ENCODE assay signal across 9 cellular contexts in the genomic region with DNA sequence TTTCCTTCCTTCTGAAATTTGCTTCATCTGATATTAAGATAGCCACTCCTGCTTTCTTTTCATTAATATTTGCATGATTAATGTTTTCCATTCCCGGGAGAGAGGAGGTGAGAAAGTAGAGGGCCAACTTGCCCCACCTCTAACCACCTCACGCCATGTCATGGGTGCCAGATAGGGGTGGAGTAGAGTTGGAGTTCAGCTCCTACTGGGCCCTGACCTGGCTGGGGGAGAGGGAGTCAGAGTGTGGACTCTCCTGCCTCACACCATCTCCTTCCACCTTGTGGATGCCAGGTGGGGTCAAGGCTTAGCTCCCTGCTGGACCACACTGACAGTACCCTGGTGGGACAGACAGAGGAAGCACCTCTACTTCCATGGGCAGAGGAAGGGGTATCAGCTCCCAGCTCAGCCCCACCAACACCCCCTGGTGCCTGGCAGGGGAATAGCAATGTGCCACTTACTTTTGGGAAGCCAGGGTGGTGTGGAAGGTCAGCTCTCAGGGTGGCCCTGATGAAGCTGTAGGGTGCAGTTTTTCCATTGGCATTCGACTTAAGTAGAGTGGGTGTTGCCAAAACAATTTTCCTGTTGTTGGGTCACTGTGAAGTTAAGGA. TPM values are rescaled to one million over a fixed set of nuclear protein-coding genes. Genes with fewer than 3 reads are reported as not detected.
DNase-seq lines count a peak whose midpoint lies in the region; ATAC-seq and TF ChIP-seq lines count a peak whose summit lies in the region.
"Had no signal": no experiment of that assay in that cellular context is flagged by ENCODE, and none has a peak within 500 bp of the region (broad histone marks: within the 10 kb centered on the region; RNA-seq: fewer than 3 reads in every experiment).

No MANE protein-coding gene starts in this region.

- peaks cover 10% of the 10 kb centered on the region; the same call in 1 of the 2 replicates for H3K9me3 ChIP-seq in SK-N-SH

- H3K36me3 ChIP-seq in SK-N-SH (replicated peaks in 1 of 2; ENCODE audit: control insufficient read depth in 1 of 2, insufficient read depth in 2 of 2, low read length in 1 of 2), result peaks cover 11% of the 10 kb centered on the region in 2 experiments

- CTCF ChIA-PET in SK-N-SH (lab: Yijun Ruan, JAX), result interaction anchor here (0.6 to 6.4 kb wide), 6 partner anchors 14 to 1088 kb away, joined by 3 to 44 read pairs (median 4); no protein-coding TSS in a partner anchor

- H3K27ac Mint-ChIP-seq in endothelial cell (ENCODE audit: unreplicated experiment), result no peak overlapping the region

- no peak overlapping the region for H2AFZ ChIP-seq in SK-N-SH (ENCODE audit: low read depth)

- POLR2A ChIA-PET in SK-N-SH (lab: Yijun Ruan, JAX), result no interaction called here

- H3K27me3 ChIP-seq in SK-N-SH (ENCODE audit: insufficient read depth), result no peaks in the 10 kb centered on the region

- DNase-seq in SK-N-SH (peak; percentile 57), T-helper 9 cell (peak; percentile 38), endothelial cell (ENCODE audit: low spot score) (peak; percentile 29), H4 (ENCODE audit: low spot score) (no peak), NCI-H510A (lab: John Stamatoyannopoulos, UW) (no peak), NCI-H1105 (lab: John Stamatoyannopoulos, UW) (no peak)
- DNase-seq in stimulated activated CD4-positive, alpha-beta T cell treated with anti-CD3 and anti-CD28 coated beads, TNF-alpha, amount 100 ng/mL, for 48 hours (ENCODE audit: low read depth in 3 of 3), result peak in 2 of 3 donors; percentile 21 to 43

- WGBS in SK-N-SH (ENCODE audit: low lambda C conversion rate), result 78% methylated on average over 3 of the region's 3 CpGs

- ATAC-seq in SK-N-SH treated with all-trans-retinoic acid at 6 μM for 48 hours, result no peak; the same call in 2 of the 3 replicates

- peaks cover 5% of the 10 kb centered on the region for H3K4me1 Mint-ChIP-seq in endothelial cell (ENCODE audit: unreplicated experiment)

- H3K36me3 Mint-ChIP-seq in endothelial cell (ENCODE audit: low read depth, unreplicated experiment), result peaks cover 23% of the 10 kb centered on the region

- peaks cover 2% of the 10 kb centered on the region for H3K27me3 Mint-ChIP-seq in endothelial cell (ENCODE audit: unreplicated experiment)

- TF ChIP-seq CTCF in SK-N-SH (IDR thresholded peaks at IDR 0.05) (peak; percentile 41), endothelial cell (IDR thresholded peaks at IDR 0.05; ENCODE audit: unreplicated experiment) (peak; percentile 58)

- H3K9ac ChIP-seq in SK-N-SH, result no peak overlapping the region

- H3K4me2 ChIP-seq in SK-N-SH, result no peak overlapping the region

- H3K4me1 ChIP-seq in SK-N-SH (ENCODE audit: control insufficient read depth in 1 of 2, insufficient read depth in 2 of 2, low read depth in 1 of 2, low read length in 1 of 2), result no peaks in the 10 kb centered on the region

- H3K79me2 ChIP-seq in SK-N-SH (ENCODE audit: insufficient read depth), result peaks cover 13% of the 10 kb centered on the region; the same call in 1 of the 2 replicates

- H3K4me3 ChIP-seq in SK-N-SH (ENCODE audit: low read depth in 2 of 2, low read length in 1 of 2), result no peak overlapping the region

- H3K9me3 Mint-ChIP-seq in endothelial cell (ENCODE audit: unreplicated experiment), result no peaks in the 10 kb centered on the region

- H4K20me1 ChIP-seq in SK-N-SH (ENCODE audit: insufficient read depth), result no peaks in the 10 kb centered on the region

- H3K27ac ChIP-seq in SK-N-SH (ENCODE audit: low read depth in 2 of 2, low read length in 1 of 2), result no peak overlapping the region

- no peak for TF ChIP-seq EP300 in SK-N-SH (IDR thresholded peaks at IDR 0.05; ENCODE audit: borderline replicate concordance in 1 of 2, low read depth in 1 of 2, low read length in 1 of 2)

- no peaks in the 10 kb centered on the region for H3K9me2 ChIP-seq in SK-N-SH

- no peak for TF ChIP-seq RAD21 in SK-N-SH (IDR thresholded peaks at IDR 0.05; ENCODE audit: low read length)

- H3F3A ChIP-seq in SK-N-SH (replicated peaks; ENCODE audit: insufficient read depth), result no peaks in the 10 kb centered on the region

- H3K4me3 Mint-ChIP-seq in endothelial cell (ENCODE audit: unreplicated experiment), result peak overlapping the region; percentile 16

TF ChIP-seq in SK-N-SH, 30 proteins besides CTCF, POLR2A, EP300 and RAD21:
- no peak for TF ChIP-seq RCOR1 (IDR thresholded peaks at IDR 0.05; ENCODE audit: low read length)
- TF ChIP-seq FOSL2 (IDR thresholded peaks at IDR 0.05; ENCODE audit: borderline replicate concordance, low read depth), result no peak
- TF ChIP-seq RFX5 (IDR thresholded peaks at IDR 0.05; ENCODE audit: low read length), result no peak
- no peak for TF ChIP-seq YY1 (IDR thresholded peaks at IDR 0.05; ENCODE audit: low read depth)
- TF ChIP-seq TEAD4 (IDR thresholded peaks at IDR 0.05; ENCODE audit: borderline replicate concordance, insufficient read depth), result no peak
- TF ChIP-seq EZH2phosphoT487 (IDR thresholded peaks at IDR 0.05; ENCODE audit: borderline replicate concordance, low read depth), result no peak
- TF ChIP-seq TAF1 (IDR thresholded peaks at IDR 0.05; ENCODE audit: borderline replicate concordance, low read depth, low read length), result no peak
- TF ChIP-seq ELF1 (IDR thresholded peaks at IDR 0.05), result no peak
- no peak for TF ChIP-seq POLR2AphosphoS5 (IDR thresholded peaks at IDR 0.05; ENCODE audit: low read depth, low read length)

TF ChIP-seq in SK-N-SH treated with all-trans-retinoic acid at 6 μM for 48 hours, 23 proteins besides CTCF, POLR2A, EP300 and RAD21 (continues in another document):
- TF ChIP-seq, protein P1, sequence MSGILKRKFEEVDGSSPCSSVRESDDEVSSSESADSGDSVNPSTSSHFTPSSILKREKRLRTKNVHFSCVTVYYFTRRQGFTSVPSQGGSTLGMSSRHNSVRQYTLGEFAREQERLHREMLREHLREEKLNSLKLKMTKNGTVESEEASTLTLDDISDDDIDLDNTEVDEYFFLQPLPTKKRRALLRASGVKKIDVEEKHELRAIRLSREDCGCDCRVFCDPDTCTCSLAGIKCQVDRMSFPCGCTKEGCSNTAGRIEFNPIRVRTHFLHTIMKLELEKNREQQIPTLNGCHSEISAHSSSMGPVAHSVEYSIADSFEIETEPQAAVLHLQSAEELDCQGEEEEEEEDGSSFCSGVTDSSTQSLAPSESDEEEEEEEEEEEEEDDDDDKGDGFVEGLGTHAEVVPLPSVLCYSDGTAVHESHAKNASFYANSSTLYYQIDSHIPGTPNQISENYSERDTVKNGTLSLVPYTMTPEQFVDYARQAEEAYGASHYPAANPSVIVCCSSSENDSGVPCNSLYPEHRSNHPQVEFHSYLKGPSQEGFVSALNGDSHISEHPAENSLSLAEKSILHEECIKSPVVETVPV (CRISPR knock-in tag; IDR thresholded peaks at IDR 0.05), result no peak
- TF ChIP-seq ZNF565 (CRISPR knock-in tag; conservative IDR thresholded peaks at IDR 0.05; ENCODE audit: low read depth) (no peak), GLIS3 (CRISPR knock-in tag; IDR thresholded peaks at IDR 0.05) (no peak), ZNF8 (CRISPR knock-in tag; IDR thresholded peaks at IDR 0.05) (no peak), ESRRG (CRISPR knock-in tag; IDR thresholded peaks at IDR 0.05) (no peak), RARB (CRISPR knock-in tag; IDR thresholded peaks at IDR 0.05) (no peak), BACH2 (CRISPR knock-in tag; IDR thresholded peaks at IDR 0.05; ENCODE audit: borderline replicate concordance) (no peak), OSR1 (CRISPR knock-in tag; IDR thresholded peaks at IDR 0.05) (no peak), ZC3H10 (CRISPR knock-in tag; IDR thresholded peaks at IDR 0.05) (no peak), ZNF70 (CRISPR knock-in tag; IDR thresholded peaks at IDR 0.05) (no peak)
- TF ChIP-seq, protein P2, sequence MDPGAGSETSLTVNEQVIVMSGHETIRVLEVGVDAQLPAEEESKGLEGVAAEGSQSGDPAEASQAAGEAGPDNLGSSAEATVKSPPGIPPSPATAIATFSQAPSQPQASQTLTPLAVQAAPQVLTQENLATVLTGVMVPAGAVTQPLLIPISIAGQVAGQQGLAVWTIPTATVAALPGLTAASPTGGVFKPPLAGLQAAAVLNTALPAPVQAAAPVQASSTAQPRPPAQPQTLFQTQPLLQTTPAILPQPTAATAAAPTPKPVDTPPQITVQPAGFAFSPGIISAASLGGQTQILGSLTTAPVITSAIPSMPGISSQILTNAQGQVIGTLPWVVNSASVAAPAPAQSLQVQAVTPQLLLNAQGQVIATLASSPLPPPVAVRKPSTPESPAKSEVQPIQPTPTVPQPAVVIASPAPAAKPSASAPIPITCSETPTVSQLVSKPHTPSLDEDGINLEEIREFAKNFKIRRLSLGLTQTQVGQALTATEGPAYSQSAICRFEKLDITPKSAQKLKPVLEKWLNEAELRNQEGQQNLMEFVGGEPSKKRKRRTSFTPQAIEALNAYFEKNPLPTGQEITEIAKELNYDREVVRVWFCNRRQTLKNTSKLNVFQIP (CRISPR knock-in tag; IDR thresholded peaks at IDR 0.05; ENCODE audit: borderline replicate concordance, low read depth), result no peak
- TF ChIP-seq, protein P3, sequence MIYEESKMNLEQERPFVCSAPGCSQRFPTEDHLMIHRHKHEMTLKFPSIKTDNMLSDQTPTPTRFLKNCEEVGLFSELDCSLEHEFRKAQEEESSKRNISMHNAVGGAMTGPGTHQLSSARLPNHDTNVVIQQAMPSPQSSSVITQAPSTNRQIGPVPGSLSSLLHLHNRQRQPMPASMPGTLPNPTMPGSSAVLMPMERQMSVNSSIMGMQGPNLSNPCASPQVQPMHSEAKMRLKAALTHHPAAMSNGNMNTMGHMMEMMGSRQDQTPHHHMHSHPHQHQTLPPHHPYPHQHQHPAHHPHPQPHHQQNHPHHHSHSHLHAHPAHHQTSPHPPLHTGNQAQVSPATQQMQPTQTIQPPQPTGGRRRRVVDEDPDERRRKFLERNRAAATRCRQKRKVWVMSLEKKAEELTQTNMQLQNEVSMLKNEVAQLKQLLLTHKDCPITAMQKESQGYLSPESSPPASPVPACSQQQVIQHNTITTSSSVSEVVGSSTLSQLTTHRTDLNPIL (CRISPR knock-in tag; IDR thresholded peaks at IDR 0.05; ENCODE audit: low read depth), result no peak

RNA-seq across cellular contexts. Expression of a gene that starts 28.0 kb away (rescaled TPM):
- 26.7 and 32.7 TPM in 2 replicates for polyA plus RNA-seq in SK-N-SH (2012; rRNA removed)
- polyA plus RNA-seq in SK-N-SH (2012; cell fraction: cytosol; rRNA removed), result 13.2 and 27.4 TPM in 2 replicates
- polyA plus RNA-seq in SK-N-SH (2012; cell fraction: nucleus; rRNA removed), result 21.1 and 23.8 TPM in 2 replicates
- 26.9 TPM for total RNA-seq in endothelial cell (ENCODE audit: unreplicated experiment)
- total RNA-seq in H4 (2014; rRNA removed; shearing (Covaris generic)), result 18.8 and 20.6 TPM in 2 replicates

RNA-seq across cellular contexts. Expression of a gene that starts 44.8 kb away (rescaled TPM):
- not detected in 2 replicates for polyA plus RNA-seq in SK-N-SH (2012; rRNA removed)
- polyA plus RNA-seq in SK-N-SH (2012; cell fraction: cytosol; rRNA removed), result not detected in 2 replicates
- not detected in 2 replicates for polyA plus RNA-seq in SK-N-SH (2012; cell fraction: nucleus; rRNA removed)
- not detected for total RNA-seq in endothelial cell (ENCODE audit: unreplicated experiment)
- total RNA-seq in H4 (2014; rRNA removed; shearing (Covaris generic)), result not detected in 2 replicates
- total RNA-seq: renal cortical epithelial cell had no signal

Comparison
In these comparisons a context has a peak if more than half of its experiments do, and no peak if none do; other contexts are left out.
1. DNase-seq: peak in SK-N-SH (single experiment), T-helper 9 cell (single experiment), endothelial cell (single experiment) and stimulated activated CD4-positive, alpha-beta T cell treated with anti-CD3 and anti-CD28 coated beads, TNF-alpha, amount 100 ng/mL, for 48 hours (2 of 3); none in H4 (single experiment), NCI-H510A (single experiment) and NCI-H1105 (single experiment).